22 cellular contexts compared by ENCODE assay signal in the genomic region with DNA sequence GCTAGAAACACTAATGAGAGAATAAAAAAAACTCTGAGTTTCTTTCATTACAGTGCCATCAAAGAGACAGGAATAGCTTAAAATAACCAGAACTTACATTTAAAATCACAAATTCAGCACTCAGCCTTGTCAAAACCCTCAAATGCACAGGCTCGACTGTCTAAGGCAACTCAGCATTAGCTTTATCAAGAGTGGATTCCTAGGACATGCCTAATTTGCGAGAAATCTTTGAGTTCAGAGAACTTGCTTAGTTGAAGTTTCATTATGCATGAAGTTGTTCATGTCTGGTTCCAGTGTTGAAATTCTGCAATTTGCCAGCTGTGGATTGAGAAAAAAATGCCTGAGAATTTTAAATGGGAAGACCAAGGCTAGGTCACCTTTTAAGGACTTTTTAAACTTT.
DNase-seq lines count a peak whose midpoint lies in the region; ATAC-seq and TF ChIP-seq lines count a peak whose summit lies in the region.
"Had no signal": no experiment of that assay in that cellular context is flagged by ENCODE, and none has a peak within 500 bp of the region (broad histone marks: within the 10 kb centered on the region; RNA-seq: fewer than 3 reads in every experiment).

No MANE protein-coding gene starts in this region.

- H3K4me1 ChIP-seq in osteoblast (ENCODE audit: insufficient read depth, low read length): no peaks in the 10 kb centered on the region
- no peaks in the 10 kb centered on the region for H3K4me1 ChIP-seq in smooth muscle cell (ENCODE audit: low read depth)
- H3K4me1 ChIP-seq: BE2C, BLaER1 had no signal

- no peaks in the 10 kb centered on the region for H3F3A ChIP-seq in smooth muscle cell (ENCODE audit: low read depth)

- H4K20me1 ChIP-seq in osteoblast (ENCODE audit: insufficient read depth, low read length) (no peaks in the 10 kb centered on the region), smooth muscle cell (ENCODE audit: low read depth) (no peaks in the 10 kb centered on the region)
- H4K20me1 ChIP-seq: BLaER1 had no signal

- DNase-seq in RPMI8226 (peak; percentile 84), osteoblast (ENCODE audit: insufficient read length, low spot score, missing footprints) (peak; percentile 14), smooth muscle cell (lab: John Stamatoyannopoulos, UW; ENCODE audit: unreplicated experiment) (no peak), cerebellar nuclear complex (lab: John Stamatoyannopoulos, UW) (no peak)
- DNase-seq: 8988T; ACHN; BE2C; C1 segment of cervical spinal cord; CD4-positive, alpha-beta memory T cell; CD4-positive, CD25-positive, alpha-beta regulatory T cell; CD8-positive, alpha-beta memory T cell; COR-L47; DMS 273 treated with DMSO at 0.1 percent for 48 hours; DMS153; DMS53; DMS79; DND-41; EL; GDM1 had no signal

- H3K27me3 ChIP-seq in osteoblast (ENCODE audit: insufficient read depth, low read length): no peaks in the 10 kb centered on the region
- H3K27me3 ChIP-seq in smooth muscle cell (ENCODE audit: low read depth): no peaks in the 10 kb centered on the region
- H3K27me3 ChIP-seq: BLaER1 had no signal

- 34% methylated on average over 2 of the region's 2 CpGs for WGBS in smooth muscle cell (ENCODE audit: low lambda C conversion rate)

- H2AFZ ChIP-seq in osteoblast (ENCODE audit: low read length): no peak overlapping the region
- H2AFZ ChIP-seq in smooth muscle cell (ENCODE audit: low read depth): peak overlapping the region; percentile 43

- H3K9me3 ChIP-seq in osteoblast (ENCODE audit: low read depth, low read length) (no peaks in the 10 kb centered on the region), smooth muscle cell (replicated peaks; ENCODE audit: low read depth) (peaks cover 4% of the 10 kb centered on the region)

- ATAC-seq in GM21529 (IDR thresholded peaks at IDR 0.05; ENCODE audit: unreplicated experiment): no peak
- ATAC-seq: GM12878 had no signal

- no peak overlapping the region for H3K27ac ChIP-seq in osteoblast (ENCODE audit: low read depth, low read length)
- H3K27ac ChIP-seq in smooth muscle cell (ENCODE audit: low read depth): no peak overlapping the region
- H3K27ac ChIP-seq: BLaER1 had no signal

- no peak overlapping the region for H3K9ac ChIP-seq in smooth muscle cell (ENCODE audit: low read depth)
- H3K9ac ChIP-seq: BLaER1 had no signal

- H3K79me2 ChIP-seq in osteoblast (ENCODE audit: insufficient read depth, low read length): no peaks in the 10 kb centered on the region
- H3K79me2 ChIP-seq in smooth muscle cell (ENCODE audit: low read depth): no peaks in the 10 kb centered on the region

- no peak overlapping the region for H3K4me2 ChIP-seq in osteoblast (ENCODE audit: insufficient read depth, low read length)
- peak overlapping the region; percentile 0 for H3K4me2 ChIP-seq in smooth muscle cell
- H3K4me2 ChIP-seq: BLaER1 had no signal

- H3K36me3 ChIP-seq in osteoblast (ENCODE audit: insufficient read depth, low read length): no peaks in the 10 kb centered on the region
- no peaks in the 10 kb centered on the region for H3K36me3 ChIP-seq in smooth muscle cell (ENCODE audit: low read depth)
- H3K36me3 ChIP-seq: BE2C, BLaER1 had no signal

- TF ChIP-seq CTCF in osteoblast (IDR thresholded peaks at IDR 0.05; ENCODE audit: extremely low read depth, low read depth, low read length) (no peak), smooth muscle cell (IDR thresholded peaks at IDR 0.05; ENCODE audit: borderline replicate concordance, insufficient read depth, poor library complexity, severe bottlenecking) (no peak)

- H3K4me3 ChIP-seq in osteoblast (ENCODE audit: insufficient read depth, low read length) (no peak overlapping the region), smooth muscle cell (no peak overlapping the region)
- H3K4me3 ChIP-seq: BLaER1, GM12878 had no signal

Comparison
In these comparisons a context has a peak if more than half of its experiments do, and no peak if none do; other contexts are left out.
1. DNase-seq: peak in RPMI8226 (single experiment) and osteoblast (single experiment); none in smooth muscle cell (single experiment) and cerebellar nuclear complex (0 of 2).